Comparison of ENCODE assay signal across 17 cellular contexts in genomic region chr7:131341690-131342089, GRCh38.
"Had no signal": no experiment of that assay in that cellular context is flagged by ENCODE, and none has a peak within 500 bp of the region (broad histone marks: within the 10 kb centered on the region; RNA-seq: fewer than 3 reads in every experiment).

No MANE protein-coding gene starts in this region.

- H3K9me3 ChIP-seq: ovary had no signal

- H3K27ac Mint-ChIP-seq: dendritic cell treated with granulocyte-macrophage colony-stimulating factor and Interleukin-4, amounts not matched to agents 40 ng/mL and 50 ng/mL, for 4 days; effector memory CD8-positive, alpha-beta T cell had no signal

- FAIRE-seq: colon, islet of Langerhans had no signal

- DNase-seq: effector memory CD8-positive, alpha-beta T cell; esophagus squamous epithelium; foreskin fibroblast; head of caudate nucleus; kidney glomerular epithelial cell; naive thymus-derived CD8-positive, alpha-beta T cell; nucleus accumbens; ovary; small intestine; stimulated activated CD4-positive, alpha-beta T cell treated with anti-CD3 and anti-CD28 coated beads, Interleukin-12 subunit alpha, Interleukin-12 subunit beta, amount 100 ng/mL, for 4 hours; stimulated activated naive CD4-positive, alpha-beta T cell treated with Interleukin-2 at 50 U/mL for 16 hours; trophoblast cell had no signal

- H3K4me3 Mint-ChIP-seq: dendritic cell treated with granulocyte-macrophage colony-stimulating factor and Interleukin-4, amounts not matched to agents 40 ng/mL and 50 ng/mL, for 4 days; effector memory CD8-positive, alpha-beta T cell had no signal

- ATAC-seq: effector memory CD8-positive, alpha-beta T cell; naive thymus-derived CD8-positive, alpha-beta T cell had no signal

- H3K36me3 ChIP-seq: ovary, right atrium auricular region had no signal

- H2AFZ ChIP-seq: hepatocyte had no signal

- H3K27me3 Mint-ChIP-seq: dendritic cell treated with granulocyte-macrophage colony-stimulating factor and Interleukin-4, amounts not matched to agents 40 ng/mL and 50 ng/mL, for 4 days; effector memory CD8-positive, alpha-beta T cell; naive thymus-derived CD8-positive, alpha-beta T cell had no signal

- H3K4me3 ChIP-seq: esophagus squamous epithelium, hepatocyte, ovary, right atrium auricular region had no signal

- H3K27ac ChIP-seq: esophagus squamous epithelium, hepatocyte, ovary, right atrium auricular region had no signal

- H3K4me2 ChIP-seq: hepatocyte had no signal

- H3K27me3 ChIP-seq: esophagus squamous epithelium, hepatocyte, ovary, right atrium auricular region had no signal
